10 cellular contexts compared by ENCODE assay signal in the genomic region with DNA sequence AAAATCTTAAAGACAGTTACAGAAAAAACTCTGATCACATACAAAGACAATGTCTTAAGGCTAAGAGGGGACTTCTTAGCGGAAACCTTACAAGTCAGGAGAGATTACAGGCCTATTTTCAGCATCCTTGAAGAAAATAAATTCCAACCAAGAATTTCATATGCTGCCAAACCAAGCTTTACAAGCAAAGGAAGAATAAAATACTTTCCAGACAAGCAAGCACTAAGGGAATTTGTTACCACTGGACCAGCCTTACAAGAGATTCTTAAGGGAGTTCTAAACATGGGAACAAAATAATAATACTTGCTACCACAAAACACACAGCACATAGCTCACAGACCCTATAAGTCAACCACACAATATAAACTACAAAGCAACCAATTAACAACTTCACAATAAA.
"Had no signal": no experiment of that assay in that cellular context is flagged by ENCODE, and none has a peak within 500 bp of the region (broad histone marks: within the 10 kb centered on the region; RNA-seq: fewer than 3 reads in every experiment).

No MANE protein-coding gene starts in this region.

- H3K4me2 ChIP-seq: GM23338, KMS-11 had no signal

- H2AFZ ChIP-seq: GM23338 had no signal

- FAIRE-seq: H1, H54 had no signal

- H3K9ac ChIP-seq: KMS-11 had no signal

- H3K27ac ChIP-seq: HL-60, KMS-11 had no signal

- ATAC-seq: GM23338 had no signal

- DNase-seq: H9, HCEC 1CT, IMR-90, Karpas-422, KBM-7 had no signal

- H3K4me3 ChIP-seq: GM23338 had no signal
